Comparison of ENCODE assay signal across 8 cellular contexts in the genomic region with DNA sequence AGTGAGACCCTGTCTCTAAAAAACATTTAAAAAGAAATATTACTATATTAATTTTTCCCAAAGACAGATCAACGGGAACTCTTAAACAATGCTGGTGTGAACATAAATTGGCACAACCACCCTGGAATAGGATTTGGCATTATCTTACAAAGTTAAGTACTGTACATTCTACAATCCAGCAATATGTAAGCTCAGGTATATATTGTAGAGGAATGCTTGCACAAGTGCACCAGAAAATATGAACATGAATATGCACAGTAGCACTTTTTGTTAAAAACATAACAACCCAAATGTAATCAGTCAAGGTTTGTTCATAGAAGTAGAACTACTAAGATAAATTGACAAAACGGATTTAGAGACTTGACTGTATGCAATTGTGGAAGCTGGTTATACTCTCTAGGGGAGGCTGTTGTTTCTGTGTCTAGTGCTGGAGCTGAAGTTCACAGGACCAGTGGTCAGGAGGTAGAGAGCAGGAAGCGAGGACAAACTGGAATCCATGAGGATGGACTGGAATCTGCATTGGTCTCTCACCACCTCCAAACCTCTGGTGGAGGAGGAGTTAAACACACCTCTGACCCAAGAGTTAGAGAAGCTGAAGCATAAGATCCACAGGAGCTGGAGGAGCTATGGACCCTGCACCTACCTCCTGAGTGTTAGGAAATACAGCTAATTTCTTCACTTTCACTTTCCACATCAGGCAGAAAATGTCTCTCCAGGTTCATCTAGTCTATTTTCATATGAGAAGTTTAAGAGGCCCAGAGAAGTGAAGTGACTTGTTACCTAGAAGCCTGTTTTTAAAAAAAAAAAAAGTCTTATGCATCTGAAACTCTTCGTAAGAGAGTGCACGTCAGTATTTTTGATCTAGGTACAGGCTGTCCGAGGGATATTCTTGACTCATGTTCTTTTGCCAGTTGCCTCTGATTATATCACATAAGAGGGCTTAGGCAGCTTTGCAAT. TPM values are rescaled to one million over a fixed set of nuclear protein-coding genes. Genes with fewer than 3 reads are reported as not detected.
A peak's percentile ranks its signal among the peaks of the same experiment; 100 is the strongest.
DNase-seq lines count a peak whose midpoint lies in the region; ATAC-seq lines count a peak whose summit lies in the region.

No MANE protein-coding gene starts in this region.

- H3K9me3 ChIP-seq in mononuclear cell (ENCODE audit: low read depth, low read length), result no peaks in the 10 kb centered on the region

- ATAC-seq in HG03196 (IDR thresholded peaks at IDR 0.05; ENCODE audit: unreplicated experiment), result peak; percentile 54

- peak; percentile 9 for DNase-seq in SIG-M5 treated with dmso at 0.1 percent for 504 hours (lab: John Stamatoyannopoulos, UW; ENCODE audit: unreplicated experiment)
- no peak for DNase-seq in SIG-M5 (lab: John Stamatoyannopoulos, UW)
- peak; percentile 60 for DNase-seq in amniotic epithelial cell (ENCODE audit: low read depth)
- no peak for DNase-seq in NCI-H146 treated with DMSO at 0.1 percent for 48 hours (lab: John Stamatoyannopoulos, UW; ENCODE audit: unreplicated experiment)
- no peak for DNase-seq in NCI-H187 treated with DMSO at 0.1 percent for 48 hours (lab: John Stamatoyannopoulos, UW)
- DNase-seq in DMS79 treated with DMSO at 0.1 percent for 48 hours (lab: John Stamatoyannopoulos, UW), result no peak

- no peaks in the 10 kb centered on the region for H3K27me3 ChIP-seq in mononuclear cell (ENCODE audit: insufficient read depth, low read length)

- peaks cover 10% of the 10 kb centered on the region for H3K4me1 ChIP-seq in mononuclear cell (ENCODE audit: insufficient read depth, low read length)

- peak overlapping the region; percentile 19 for H3K4me3 ChIP-seq in mononuclear cell (ENCODE audit: low read length)

RNA-seq across cellular contexts. Expression of a gene that starts 20.3 kb away (rescaled TPM):
- 62.9 TPM for total RNA-seq in mononuclear cell

Comparison
In these comparisons a context has a peak if more than half of its experiments do, and no peak if none do; other contexts are left out.
1. DNase-seq: peak in SIG-M5 treated with dmso at 0.1 percent for 504 hours (single experiment) and amniotic epithelial cell (single experiment); none in SIG-M5 (single experiment), NCI-H146 treated with DMSO at 0.1 percent for 48 hours (single experiment), NCI-H187 treated with DMSO at 0.1 percent for 48 hours (single experiment) and DMS79 treated with DMSO at 0.1 percent for 48 hours (single experiment).